In genomic region chr18:650428-650858, GRCh38 we compare ENCODE assay signal across 1 cellular context.
A peak's percentile ranks its signal among the peaks of the same experiment; 100 is the strongest.
TF ChIP-seq lines count a peak whose summit lies in the region.

No MANE protein-coding gene starts in this region.

TF ChIP-seq in K562, 482 proteins besides CTCF, POLR2A, EP300 and RAD21 (continued from another document and continues in another):
- no peak for TF ChIP-seq PATZ1 (CRISPR knock-in tag; IDR thresholded peaks at IDR 0.05; ENCODE audit: borderline replicate concordance)
- TF ChIP-seq BHLHE40 (IDR thresholded peaks at IDR 0.05; ENCODE audit: low read length) = no peak
- no peak for TF ChIP-seq CBFA2T2 (conservative IDR thresholded peaks at IDR 0.05)
- no peak for TF ChIP-seq TFAM (CRISPR knock-in tag; conservative IDR thresholded peaks at IDR 0.05)
- TF ChIP-seq ZSCAN32 (CRISPR knock-in tag; IDR thresholded peaks at IDR 0.05) = no peak
- no peak for TF ChIP-seq PHTF2 (CRISPR knock-in tag; IDR thresholded peaks at IDR 0.05)
- no peak for TF ChIP-seq NFIX (CRISPR knock-in tag; IDR thresholded peaks at IDR 0.05; ENCODE audit: low read depth)
- TF ChIP-seq FOXJ3 (CRISPR knock-in tag; IDR thresholded peaks at IDR 0.05) = no peak
- TF ChIP-seq SRF (CRISPR knock-in tag; IDR thresholded peaks at IDR 0.05) = no peak
- TF ChIP-seq HSF4 (CRISPR knock-in tag; IDR thresholded peaks at IDR 0.05; ENCODE audit: borderline replicate concordance) = no peak
- TF ChIP-seq NELFE (IDR thresholded peaks at IDR 0.05; ENCODE audit: insufficient read depth, insufficient read length) = no peak
- no peak for TF ChIP-seq PPARD (CRISPR knock-in tag; IDR thresholded peaks at IDR 0.05)
- TF ChIP-seq ZNF24 (IDR thresholded peaks at IDR 0.05) = no peak
- TF ChIP-seq SNAPC5 (CRISPR knock-in tag; IDR thresholded peaks at IDR 0.05) = no peak
- peak in 1 of 2 experiments; percentile 76; a peak in 1 of 4 replicates for TF ChIP-seq ZNF639 (CRISPR knock-in tag; conservative IDR thresholded peaks at IDR 0.05 in 1 of 2, IDR thresholded peaks at IDR 0.05 in 1 of 2)
- no peak for TF ChIP-seq NONO (IDR thresholded peaks at IDR 0.05; ENCODE audit: low read depth in 2 of 2, low read length in 1 of 2)
- no peak for TF ChIP-seq CBX3 (IDR thresholded peaks at IDR 0.05; ENCODE audit: borderline replicate concordance in 1 of 2, low read length in 2 of 2)
- TF ChIP-seq NR0B1 (IDR thresholded peaks at IDR 0.05; ENCODE audit: partially characterized antibody) = no peak
- TF ChIP-seq CHD4 (IDR thresholded peaks at IDR 0.05; ENCODE audit: insufficient read depth, insufficient replicate concordance, low read depth, low read length, poor library complexity, severe bottlenecking) = no peak
- no peak for TF ChIP-seq CBX1 (IDR thresholded peaks at IDR 0.05; ENCODE audit: low read depth)
- TF ChIP-seq ZBTB34 (CRISPR knock-in tag; IDR thresholded peaks at IDR 0.05) = no peak
- TF ChIP-seq MNT (conservative IDR thresholded peaks at IDR 0.05) = peak in 1 of 2 experiments; percentile 43; a peak in 1 of 4 replicates
- no peak for TF ChIP-seq HIVEP1 (CRISPR knock-in tag; IDR thresholded peaks at IDR 0.05)
- TF ChIP-seq ZNF407 (IDR thresholded peaks at IDR 0.05; ENCODE audit: low read depth) = no peak
- TF ChIP-seq ZNF398 (CRISPR knock-in tag; IDR thresholded peaks at IDR 0.05) = no peak
- no peak for TF ChIP-seq GTF2F1 (IDR thresholded peaks at IDR 0.05; ENCODE audit: low read depth, low read length)
- TF ChIP-seq CLOCK (CRISPR knock-in tag; IDR thresholded peaks at IDR 0.05; ENCODE audit: borderline replicate concordance) = no peak
- TF ChIP-seq NBN (IDR thresholded peaks at IDR 0.05; ENCODE audit: low read depth) = peak; percentile 82
- TF ChIP-seq BRCA1 (IDR thresholded peaks at IDR 0.05) = no peak
- TF ChIP-seq BRCA1 (CRISPR knock-in tag; IDR thresholded peaks at IDR 0.05) = no peak
- TF ChIP-seq STAT6 (CRISPR knock-in tag; IDR thresholded peaks at IDR 0.05) = no peak
- 0 out of 2 replicates have a peak, but pooled peaks have one; percentile 45 for TF ChIP-seq NCOA1 (IDR thresholded peaks at IDR 0.05; ENCODE audit: low read depth)
- no peak for TF ChIP-seq HNRNPLL (IDR thresholded peaks at IDR 0.05; ENCODE audit: low read depth, low read length, poor library complexity, severe bottlenecking)
